ENCODE assay signal across 31 cellular contexts in the genomic region with DNA sequence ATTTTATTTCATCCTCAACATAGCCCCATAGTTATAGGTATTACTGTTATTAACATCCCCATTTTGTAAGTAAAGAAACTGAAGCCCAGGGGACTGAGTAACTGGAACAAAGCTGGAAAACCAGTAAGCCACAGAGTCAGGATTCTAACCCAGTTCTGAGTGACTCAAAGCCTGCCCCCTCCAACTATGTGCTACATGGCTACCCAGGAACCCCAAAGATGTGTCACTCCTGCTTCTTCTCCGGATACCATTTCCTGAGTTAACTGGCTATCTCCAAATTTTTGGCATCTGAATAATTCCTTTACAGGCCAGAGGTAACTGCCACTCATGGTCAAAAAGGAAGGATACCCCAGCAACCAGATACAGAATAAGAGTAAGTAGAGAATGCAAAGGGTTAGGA. TPM values are rescaled to one million over a fixed set of nuclear protein-coding genes. Genes with fewer than 3 reads are reported as not detected.
DNase-seq lines count a peak whose midpoint lies in the region; FAIRE-seq and TF ChIP-seq lines count a peak whose summit lies in the region.
"Had no signal": no experiment of that assay in that cellular context is flagged by ENCODE, and none has a peak within 500 bp of the region (broad histone marks: within the 10 kb centered on the region; RNA-seq: fewer than 3 reads in every experiment).

No MANE protein-coding gene starts in this region.

- TF ChIP-seq CTCF in fibroblast of the aortic adventitia (IDR thresholded peaks at IDR 0.05; ENCODE audit: insufficient read depth, low read length) (no peak), Calu3 (IDR thresholded peaks at IDR 0.05; ENCODE audit: unreplicated experiment) (no peak)

- no peak for FAIRE-seq in HTR-8/SVneo (lab: Jason Lieb, UNC)
- FAIRE-seq: endometrium, islet of Langerhans had no signal

- no peaks in the 10 kb centered on the region for H3K4me1 Mint-ChIP-seq in Calu3 (ENCODE audit: low read depth, unreplicated experiment)
- H3K4me1 Mint-ChIP-seq: activated naive CD8-positive, alpha-beta T cell treated with anti-CD3 and anti-CD28 coated beads for 36 hours; stimulated activated naive CD8-positive, alpha-beta T cell treated with anti-CD3 and anti-CD28 coated beads, Interleukin-15, amount 100 ng/mL, for 72 hours had no signal

- intact Hi-C loops in Calu3 (cut with micrococcal nuclease; ENCODE audit: unreplicated experiment): no loop called here

- in situ Hi-C loops in ACHN (cut with HindIII; ENCODE audit: low pct_ligation_motif_present, low pct_unique_long_range_greater_than_20kb, low sequenced_read_pairs): no loop called here
- in situ Hi-C loops in GM23248 (cut with MboI): no loop called here

- H3K9ac ChIP-seq in GM23248: no peak overlapping the region

- 0% methylated on average over 1 of the region's 1 CpG for WGBS in GM23248 (ENCODE audit: low coverage in 1 of 2, low lambda C conversion rate in 2 of 2, missing lambda C conversion rate in 2 of 2), 2 experiments

- no peaks in the 10 kb centered on the region for H3K9me3 ChIP-seq in GM23248 (ENCODE audit: low read depth)
- H3K9me3 ChIP-seq: ascending aorta, psoas muscle, uterus had no signal

- peak; percentile 28 for DNase-seq in ACHN
- DNase-seq in GM23248: peak; percentile 36
- DNase-seq in RPMI7951 (ENCODE audit: low read depth): peak; percentile 86
- peak; percentile 11 for DNase-seq in fibroblast of the aortic adventitia (ENCODE audit: low read depth)
- no peak for DNase-seq in NCI-H1930 (lab: John Stamatoyannopoulos, UW)
- no peak for DNase-seq in HTR-8/SVneo (ENCODE audit: insufficient read length, low spot score)
- DNase-seq in MV-4-11 (lab: John Stamatoyannopoulos, UW): no peak
- no peak for DNase-seq in Calu3
- DNase-seq: 8988T; activated CD4-positive, alpha-beta T cell treated with anti-CD3 and anti-CD28 coated beads for 4 hours; activated CD8-positive, alpha-beta memory T cell treated with anti-CD3 and anti-CD28 coated beads for 24 hours; activated effector memory CD4-positive, alpha-beta T cell treated with anti-CD3 and anti-CD28 coated beads, Interleukin-2, amount 50 U/mL, for 16 hours; activated naive CD8-positive, alpha-beta T cell treated with anti-CD3 and anti-CD28 coated beads for 36 hours; cerebellar nuclear complex; DMS153; GF-D8; left ventricle myocardium superior; naive thymus-derived CD8-positive, alpha-beta T cell; NCI-H2081 treated with DMSO at 0.1 percent for 48 hours; nucleus accumbens; psoas muscle; stimulated activated naive CD8-positive, alpha-beta T cell treated with anti-CD3 and anti-CD28 coated beads, Interleukin-15, amount 100 ng/mL, for 72 hours; uterus had no signal

- no peak overlapping the region for H3K27ac ChIP-seq in GM23248
- H3K27ac ChIP-seq: ascending aorta, psoas muscle, uterus, VCaP had no signal

- H3K4me2 ChIP-seq in GM23248 (ENCODE audit: unreplicated experiment): no peak overlapping the region

- H3F3A ChIP-seq in GM23248 (ENCODE audit: insufficient read depth): no peaks in the 10 kb centered on the region

- H3K27ac Mint-ChIP-seq in Calu3 (ENCODE audit: unreplicated experiment): no peak overlapping the region
- H3K27ac Mint-ChIP-seq: activated naive CD8-positive, alpha-beta T cell treated with anti-CD3 and anti-CD28 coated beads for 36 hours; mesothelial cell of epicardium; naive thymus-derived CD8-positive, alpha-beta T cell; stimulated activated naive CD8-positive, alpha-beta T cell treated with anti-CD3 and anti-CD28 coated beads, Interleukin-15, amount 100 ng/mL, for 72 hours had no signal

- H3K79me2 ChIP-seq in GM23248 (ENCODE audit: insufficient read depth): no peaks in the 10 kb centered on the region

- CTCF ChIA-PET in Calu3 (lab: Charles Lee): no interaction called here

- no peaks in the 10 kb centered on the region for H3K9me2 ChIP-seq in GM23248 (ENCODE audit: insufficient read depth)

- H3K4me3 ChIP-seq in GM23248 (no peak overlapping the region), fibroblast of the aortic adventitia (ENCODE audit: low read depth, low read length) (no peak overlapping the region)
- H3K4me3 ChIP-seq: ascending aorta, psoas muscle, uterus had no signal

- H3K9me3 Mint-ChIP-seq in Calu3 (ENCODE audit: low read depth, unreplicated experiment): peaks cover 5% of the 10 kb centered on the region
- H3K9me3 Mint-ChIP-seq: activated naive CD8-positive, alpha-beta T cell treated with anti-CD3 and anti-CD28 coated beads for 36 hours; mesothelial cell of epicardium had no signal

- H3K27me3 ChIP-seq in GM23248 (replicated peaks; ENCODE audit: insufficient read depth): 0 out of 2 replicates have a peak, but pooled peaks cover 2% of the 10 kb centered on the region
- H3K27me3 ChIP-seq: ascending aorta, uterus had no signal

- H3K27me3 Mint-ChIP-seq in Calu3 (ENCODE audit: unreplicated experiment): peaks cover 24% of the 10 kb centered on the region
- H3K27me3 Mint-ChIP-seq: stimulated activated naive CD8-positive, alpha-beta T cell treated with anti-CD3 and anti-CD28 coated beads, Interleukin-15, amount 100 ng/mL, for 72 hours had no signal

- no peaks in the 10 kb centered on the region for H4K20me1 ChIP-seq in GM23248 (ENCODE audit: insufficient read depth)

- no peak overlapping the region for H3K4me3 Mint-ChIP-seq in Calu3 (ENCODE audit: low read depth, unreplicated experiment)
- H3K4me3 Mint-ChIP-seq: activated naive CD8-positive, alpha-beta T cell treated with anti-CD3 and anti-CD28 coated beads for 36 hours; mesothelial cell of epicardium; naive thymus-derived CD8-positive, alpha-beta T cell; stimulated activated naive CD8-positive, alpha-beta T cell treated with anti-CD3 and anti-CD28 coated beads, Interleukin-15, amount 100 ng/mL, for 72 hours had no signal

- no peaks in the 10 kb centered on the region for H3K36me3 Mint-ChIP-seq in Calu3 (ENCODE audit: insufficient read depth, unreplicated experiment)
- H3K36me3 Mint-ChIP-seq: activated naive CD8-positive, alpha-beta T cell treated with anti-CD3 and anti-CD28 coated beads for 36 hours; naive thymus-derived CD8-positive, alpha-beta T cell had no signal

- H3K36me3 ChIP-seq in GM23248 (ENCODE audit: low read depth): no peaks in the 10 kb centered on the region
- H3K36me3 ChIP-seq: ascending aorta, uterus had no signal

- H3K4me1 ChIP-seq in GM23248 (ENCODE audit: insufficient read depth): 0 out of 2 replicates have a peak, but pooled peaks cover 6% of the 10 kb centered on the region
- H3K4me1 ChIP-seq: ascending aorta, psoas muscle, uterus had no signal

- BruUV-seq in Calu3 (replicated peaks; lab: Mats Ljungman, UMichigan): no TSS peak

- H2AFZ ChIP-seq in GM23248: no peak overlapping the region

RNA-seq across cellular contexts. Expression of a gene that starts 43.6 kb away (rescaled TPM):
- 0.11 and 0.25 TPM in 2 replicates for total RNA-seq in GM23248 (2014; rRNA removed; shearing (Covaris generic))
- polyA plus RNA-seq in GM23248 (2016; fragmentation: Nextera tagmentation; extraction: Ambion mirVana): 0.48 TPM in 2 replicates
- 25.1 and 27.8 TPM in 2 replicates for total RNA-seq in RPMI7951 (2014; rRNA removed; shearing (Covaris generic))
- total RNA-seq in fibroblast of the aortic adventitia (ENCODE audit: low replicate concordance) (26.4 and 113 TPM in 2 replicates), Calu3 (2022) (not detected in 2 replicates)
- total RNA-seq: activated naive CD8-positive, alpha-beta T cell treated with anti-CD3 and anti-CD28 coated beads for 36 hours; naive thymus-derived CD8-positive, alpha-beta T cell; NCI-H460; OCI-LY7; T-helper 2 cell treated with Interferon-gamma antibody and Interleukin-4, amounts not matched to agents 100 ng/mL and 5 ng/mL, for 36 hours had no signal
- polyA plus RNA-seq: naive thymus-derived CD8-positive, alpha-beta T cell had no signal

Comparison
In these comparisons a context has a peak if more than half of its experiments do, and no peak if none do; other contexts are left out.
1. DNase-seq: peak in ACHN (single experiment), GM23248 (single experiment), RPMI7951 (single experiment) and fibroblast of the aortic adventitia (single experiment); none in NCI-H1930 (0 of 2), HTR-8/SVneo (single experiment), MV-4-11 (single experiment) and Calu3 (single experiment).
2. RNA of a gene that starts 43.6 kb away (total RNA-seq): 26.4 to 113 TPM in fibroblast of the aortic adventitia and 25.1 to 27.8 TPM in RPMI7951; 0.11 to 0.25 TPM in GM23248 and not detected in Calu3; every median in the first group is over 10 times any median in the second.